ENCODE assay signal across 29 cellular contexts in genomic region chr1:67317803-67318202, GRCh38. TPM values are rescaled to one million over a fixed set of nuclear protein-coding genes. Genes with fewer than 3 reads are reported as not detected.
DNase-seq lines count a peak whose midpoint lies in the region; ATAC-seq, FAIRE-seq and TF ChIP-seq lines count a peak whose summit lies in the region.
"Had no signal": no experiment of that assay in that cellular context is flagged by ENCODE, and none has a peak within 500 bp of the region (broad histone marks: within the 10 kb centered on the region; RNA-seq: fewer than 3 reads in every experiment).

No MANE protein-coding gene starts in this region.

- no peak overlapping the region for H3K4me3 Mint-ChIP-seq in natural killer cell
- no peak overlapping the region for H3K4me3 Mint-ChIP-seq in stimulated activated memory B cell treated with anti-CD40 and anti-IgM and Interleukin-4, amounts not matched to agents 10 μg/mL and 1 μg/mL and 100 μg/mL, for 72 hours
- H3K4me3 Mint-ChIP-seq: CD4-positive, alpha-beta memory T cell; GM23338; HFFc6 had no signal

- H3K4me1 Mint-ChIP-seq in natural killer cell = peaks cover 25 to 28% of the 10 kb centered on the region in 2 donors
- peaks cover 5% of the 10 kb centered on the region for H3K4me1 Mint-ChIP-seq in stimulated activated memory B cell treated with anti-CD40 and anti-IgM and Interleukin-4, amounts not matched to agents 10 μg/mL and 1 μg/mL and 100 μg/mL, for 72 hours

- FAIRE-seq in GM12891 (lab: Jason Lieb, UNC) = peak; percentile 23
- FAIRE-seq: A549, G401.6 had no signal

- DNase-seq in GM12891 (ENCODE audit: insufficient read length, low spot score) (no peak), natural killer cell (no peak), retina (no peak), amygdala (lab: John Stamatoyannopoulos, UW) (no peak), UCSD-AML1 (lab: John Stamatoyannopoulos, UW; ENCODE audit: unreplicated experiment) (no peak)
- DNase-seq: AML-193; C1 segment of cervical spinal cord; CD4-positive, alpha-beta memory T cell; COR-L47; DMS53; HFFc6; NCI-H1048; NCI-H1417; NCI-H1694; NCI-H2029 treated with DMSO at 0.1 percent for 48 hours; NCI-H446 treated with DMSO at 0.1 percent for 48 hours; NCI-H526; NCI-H82; PC-9; SJCRH30 had no signal

- no peak for TF ChIP-seq CTCF in natural killer cell (IDR thresholded peaks at IDR 0.05)

- ATAC-seq in HG02870 (IDR thresholded peaks at IDR 0.05; ENCODE audit: unreplicated experiment) (peak; percentile 53), natural killer cell (peak; percentile 68 to 91 (median 74))
- ATAC-seq in stimulated activated memory B cell treated with anti-CD40 and anti-IgM and Interleukin-4, amounts not matched to agents 10 μg/mL and 1 μg/mL and 100 μg/mL, for 72 hours = peak; percentile 47
- ATAC-seq: A549, GM23338, Right ventricle myocardium inferior, SK-N-SH treated with all-trans-retinoic acid at 6 μM for 48 hours had no signal

- intact Hi-C loops in natural killer cell (cut with micrococcal nuclease) = no loop called here

- H3K27me3 Mint-ChIP-seq in natural killer cell (ENCODE audit: low read depth in 2 of 2) = no peaks in the 10 kb centered on the region
- H3K27me3 Mint-ChIP-seq in stimulated activated memory B cell treated with anti-CD40 and anti-IgM and Interleukin-4, amounts not matched to agents 10 μg/mL and 1 μg/mL and 100 μg/mL, for 72 hours = peaks cover 11% of the 10 kb centered on the region
- H3K27me3 Mint-ChIP-seq: CD4-positive, alpha-beta memory T cell had no signal

- no peak overlapping the region for H3K27ac Mint-ChIP-seq in natural killer cell
- H3K27ac Mint-ChIP-seq in stimulated activated memory B cell treated with anti-CD40 and anti-IgM and Interleukin-4, amounts not matched to agents 10 μg/mL and 1 μg/mL and 100 μg/mL, for 72 hours = no peak overlapping the region
- H3K27ac Mint-ChIP-seq: CD4-positive, alpha-beta memory T cell; GM23338; HFFc6 had no signal

- no peak for TF ChIP-seq POLR2A in GM12891 (IDR thresholded peaks at IDR 0.05; ENCODE audit: low read depth, low read length)

- no peaks in the 10 kb centered on the region for H3K9me3 Mint-ChIP-seq in natural killer cell
- H3K9me3 Mint-ChIP-seq in stimulated activated memory B cell treated with anti-CD40 and anti-IgM and Interleukin-4, amounts not matched to agents 10 μg/mL and 1 μg/mL and 100 μg/mL, for 72 hours = no peaks in the 10 kb centered on the region
- H3K9me3 Mint-ChIP-seq: GM23338, HFFc6 had no signal

- peaks cover 8% of the 10 kb centered on the region for H3K36me3 Mint-ChIP-seq in natural killer cell
- peaks cover 6% of the 10 kb centered on the region for H3K36me3 Mint-ChIP-seq in stimulated activated memory B cell treated with anti-CD40 and anti-IgM and Interleukin-4, amounts not matched to agents 10 μg/mL and 1 μg/mL and 100 μg/mL, for 72 hours
- H3K36me3 Mint-ChIP-seq: CD4-positive, alpha-beta memory T cell had no signal

TF ChIP-seq in GM12891, 5 proteins besides CTCF, POLR2A, EP300 and RAD21:
- TF ChIP-seq PAX5 (IDR thresholded peaks at IDR 0.05; ENCODE audit: insufficient read depth, low read length, severe bottlenecking) (no peak), POLR2AphosphoS5 (IDR thresholded peaks at IDR 0.05; ENCODE audit: low read depth, low read length) (no peak), TAF1 (IDR thresholded peaks at IDR 0.05; ENCODE audit: low read depth, low read length) (no peak)
TF ChIP-seq in GM12891: peak in this region for 0.

RNA-seq across cellular contexts. Expression of gene IL12RB2, which starts 10.1 kb away (rescaled TPM):
- 9.7 TPM for polyA plus RNA-seq in GM12891 (2012; ENCODE audit: low read depth, missing spikeins)
- 10 to 100 TPM; 18.2 to 51.2 (median 24.8) TPM for total RNA-seq in natural killer cell
- total RNA-seq: HFFc6, HT-29, PC-9, RPMI7951, SJCRH30 had no signal
- polyA plus RNA-seq: A549 had no signal
